ENCODE assay signal across 1 cellular context in the genomic region with DNA sequence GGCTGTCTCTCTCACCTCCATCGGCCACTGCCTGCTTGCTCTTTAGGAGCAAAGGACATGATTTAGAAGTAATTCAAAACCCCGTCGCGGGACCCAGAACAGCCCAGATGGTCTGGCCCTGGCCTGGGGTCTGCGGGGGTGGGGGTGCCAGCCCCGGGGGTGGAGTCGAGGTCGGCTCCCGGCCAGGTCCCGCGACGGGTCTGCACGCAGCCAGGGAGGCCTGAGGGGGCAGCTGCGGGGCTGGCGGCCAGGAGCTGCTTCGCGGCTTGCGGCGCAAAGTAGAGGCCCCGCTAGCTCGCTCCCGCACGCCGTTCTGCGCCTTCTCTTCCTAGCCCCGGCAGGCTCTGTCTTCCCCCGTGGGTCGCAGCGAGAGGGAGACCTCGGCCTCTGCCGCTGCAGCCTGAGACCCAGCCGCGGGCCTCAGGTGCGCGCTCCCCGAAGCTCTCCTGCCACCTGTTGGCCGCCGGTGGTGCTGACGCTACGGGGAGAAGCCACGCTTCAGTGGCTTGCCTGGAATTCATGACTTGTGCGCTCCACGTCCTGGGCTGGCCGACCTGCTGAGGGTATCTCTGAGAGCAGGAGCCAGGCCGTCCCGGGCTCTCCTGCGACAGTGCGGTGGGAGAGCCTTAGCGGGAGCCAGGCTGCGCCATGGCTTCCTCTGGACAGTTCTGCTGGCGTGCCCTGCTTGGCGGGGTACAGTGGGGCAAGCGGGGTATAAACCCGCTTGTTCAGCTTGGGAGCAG.
TF ChIP-seq lines count a peak whose summit lies in the region.

No MANE protein-coding gene starts in this region.

TF ChIP-seq in HepG2, 621 proteins besides CTCF, POLR2A, EP300 and RAD21 (continued from another document and continues in another):
- TF ChIP-seq, protein P1, sequence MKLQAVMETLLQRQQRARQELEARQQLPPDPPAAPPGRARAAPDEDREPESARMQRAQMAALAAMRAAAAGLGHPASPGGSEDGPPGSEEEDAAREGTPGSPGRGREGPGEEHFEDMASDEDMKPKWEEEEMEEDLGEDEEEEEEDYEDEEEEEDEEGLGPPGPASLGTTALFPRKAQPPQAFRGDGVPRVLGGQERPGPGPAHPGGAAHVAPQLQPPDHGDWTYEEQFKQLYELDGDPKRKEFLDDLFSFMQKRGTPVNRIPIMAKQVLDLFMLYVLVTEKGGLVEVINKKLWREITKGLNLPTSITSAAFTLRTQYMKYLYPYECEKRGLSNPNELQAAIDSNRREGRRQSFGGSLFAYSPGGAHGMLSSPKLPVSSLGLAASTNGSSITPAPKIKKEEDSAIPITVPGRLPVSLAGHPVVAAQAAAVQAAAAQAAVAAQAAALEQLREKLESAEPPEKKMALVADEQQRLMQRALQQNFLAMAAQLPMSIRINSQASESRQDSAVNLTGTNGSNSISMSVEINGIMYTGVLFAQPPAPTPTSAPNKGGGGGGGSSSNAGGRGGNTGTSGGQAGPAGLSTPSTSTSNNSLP (IDR thresholded peaks at IDR 0.05; ENCODE audit: low read depth, low read length) = no peak
- peak; percentile 65; the same call in 1 of the 2 replicates for TF ChIP-seq NRL (CRISPR knock-in tag; IDR thresholded peaks at IDR 0.05; ENCODE audit: borderline replicate concordance)
- peak; percentile 82 for TF ChIP-seq ARNT2 (CRISPR knock-in tag; IDR thresholded peaks at IDR 0.05; ENCODE audit: low read depth)
- TF ChIP-seq ZNF660 (CRISPR knock-in tag; IDR thresholded peaks at IDR 0.05; ENCODE audit: borderline replicate concordance, low read depth) = no peak
- peak; percentile 54; the same call in 1 of the 2 replicates for TF ChIP-seq MIER3 (CRISPR knock-in tag; IDR thresholded peaks at IDR 0.05; ENCODE audit: borderline replicate concordance)
- TF ChIP-seq ZNF225 (CRISPR knock-in tag; IDR thresholded peaks at IDR 0.05) = 0 out of 2 replicates have a peak, but pooled peaks have one; percentile 37
- TF ChIP-seq MLLT10 (CRISPR knock-in tag; IDR thresholded peaks at IDR 0.05) = no peak
- TF ChIP-seq, protein P2, sequence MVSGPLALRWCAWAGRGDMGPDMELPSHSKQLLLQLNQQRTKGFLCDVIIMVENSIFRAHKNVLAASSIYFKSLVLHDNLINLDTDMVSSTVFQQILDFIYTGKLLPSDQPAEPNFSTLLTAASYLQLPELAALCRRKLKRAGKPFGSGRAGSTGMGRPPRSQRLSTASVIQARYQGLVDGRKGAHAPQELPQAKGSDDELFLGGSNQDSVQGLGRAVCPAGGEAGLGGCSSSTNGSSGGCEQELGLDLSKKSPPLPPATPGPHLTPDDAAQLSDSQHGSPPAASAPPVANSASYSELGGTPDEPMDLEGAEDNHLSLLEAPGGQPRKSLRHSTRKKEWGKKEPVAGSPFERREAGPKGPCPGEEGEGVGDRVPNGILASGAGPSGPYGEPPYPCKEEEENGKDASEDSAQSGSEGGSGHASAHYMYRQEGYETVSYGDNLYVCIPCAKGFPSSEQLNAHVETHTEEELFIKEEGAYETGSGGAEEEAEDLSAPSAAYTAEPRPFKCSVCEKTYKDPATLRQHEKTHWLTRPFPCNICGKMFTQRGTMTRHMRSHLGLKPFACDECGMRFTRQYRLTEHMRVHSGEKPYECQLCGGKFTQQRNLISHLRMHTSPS (CRISPR knock-in tag; IDR thresholded peaks at IDR 0.05; ENCODE audit: low read depth) = peak; percentile 25; the same call in 1 of the 2 replicates
- peak; percentile 87 for TF ChIP-seq SMAD3 (CRISPR knock-in tag; IDR thresholded peaks at IDR 0.05)
- peak; percentile 89 for TF ChIP-seq ZNF776 (CRISPR knock-in tag; IDR thresholded peaks at IDR 0.05)
- no peak for TF ChIP-seq ZNF780A (CRISPR knock-in tag; IDR thresholded peaks at IDR 0.05)
- TF ChIP-seq MAFK (conservative IDR thresholded peaks at IDR 0.05 in 1 of 2, IDR thresholded peaks at IDR 0.05 in 1 of 2; ENCODE audit: low read length in 2 of 2) = no peak
- TF ChIP-seq, protein P3, sequence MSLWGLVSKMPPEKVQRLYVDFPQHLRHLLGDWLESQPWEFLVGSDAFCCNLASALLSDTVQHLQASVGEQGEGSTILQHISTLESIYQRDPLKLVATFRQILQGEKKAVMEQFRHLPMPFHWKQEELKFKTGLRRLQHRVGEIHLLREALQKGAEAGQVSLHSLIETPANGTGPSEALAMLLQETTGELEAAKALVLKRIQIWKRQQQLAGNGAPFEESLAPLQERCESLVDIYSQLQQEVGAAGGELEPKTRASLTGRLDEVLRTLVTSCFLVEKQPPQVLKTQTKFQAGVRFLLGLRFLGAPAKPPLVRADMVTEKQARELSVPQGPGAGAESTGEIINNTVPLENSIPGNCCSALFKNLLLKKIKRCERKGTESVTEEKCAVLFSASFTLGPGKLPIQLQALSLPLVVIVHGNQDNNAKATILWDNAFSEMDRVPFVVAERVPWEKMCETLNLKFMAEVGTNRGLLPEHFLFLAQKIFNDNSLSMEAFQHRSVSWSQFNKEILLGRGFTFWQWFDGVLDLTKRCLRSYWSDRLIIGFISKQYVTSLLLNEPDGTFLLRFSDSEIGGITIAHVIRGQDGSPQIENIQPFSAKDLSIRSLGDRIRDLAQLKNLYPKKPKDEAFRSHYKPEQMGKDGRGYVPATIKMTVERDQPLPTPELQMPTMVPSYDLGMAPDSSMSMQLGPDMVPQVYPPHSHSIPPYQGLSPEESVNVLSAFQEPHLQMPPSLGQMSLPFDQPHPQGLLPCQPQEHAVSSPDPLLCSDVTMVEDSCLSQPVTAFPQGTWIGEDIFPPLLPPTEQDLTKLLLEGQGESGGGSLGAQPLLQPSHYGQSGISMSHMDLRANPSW (CRISPR knock-in tag; IDR thresholded peaks at IDR 0.05; ENCODE audit: borderline replicate concordance) = peak; percentile 42; the same call in 1 of the 2 replicates
- no peak for TF ChIP-seq REXO4 (CRISPR knock-in tag; IDR thresholded peaks at IDR 0.05; ENCODE audit: borderline replicate concordance)
- TF ChIP-seq, protein P4, sequence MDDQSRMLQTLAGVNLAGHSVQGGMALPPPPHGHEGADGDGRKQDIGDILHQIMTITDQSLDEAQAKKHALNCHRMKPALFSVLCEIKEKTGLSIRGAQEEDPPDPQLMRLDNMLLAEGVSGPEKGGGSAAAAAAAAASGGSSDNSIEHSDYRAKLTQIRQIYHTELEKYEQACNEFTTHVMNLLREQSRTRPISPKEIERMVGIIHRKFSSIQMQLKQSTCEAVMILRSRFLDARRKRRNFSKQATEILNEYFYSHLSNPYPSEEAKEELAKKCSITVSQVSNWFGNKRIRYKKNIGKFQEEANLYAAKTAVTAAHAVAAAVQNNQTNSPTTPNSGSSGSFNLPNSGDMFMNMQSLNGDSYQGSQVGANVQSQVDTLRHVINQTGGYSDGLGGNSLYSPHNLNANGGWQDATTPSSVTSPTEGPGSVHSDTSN (CRISPR knock-in tag; IDR thresholded peaks at IDR 0.05; ENCODE audit: borderline replicate concordance) = no peak
- no peak for TF ChIP-seq EEA1 (CRISPR knock-in tag; IDR thresholded peaks at IDR 0.05; ENCODE audit: borderline replicate concordance)
- TF ChIP-seq, protein P5, sequence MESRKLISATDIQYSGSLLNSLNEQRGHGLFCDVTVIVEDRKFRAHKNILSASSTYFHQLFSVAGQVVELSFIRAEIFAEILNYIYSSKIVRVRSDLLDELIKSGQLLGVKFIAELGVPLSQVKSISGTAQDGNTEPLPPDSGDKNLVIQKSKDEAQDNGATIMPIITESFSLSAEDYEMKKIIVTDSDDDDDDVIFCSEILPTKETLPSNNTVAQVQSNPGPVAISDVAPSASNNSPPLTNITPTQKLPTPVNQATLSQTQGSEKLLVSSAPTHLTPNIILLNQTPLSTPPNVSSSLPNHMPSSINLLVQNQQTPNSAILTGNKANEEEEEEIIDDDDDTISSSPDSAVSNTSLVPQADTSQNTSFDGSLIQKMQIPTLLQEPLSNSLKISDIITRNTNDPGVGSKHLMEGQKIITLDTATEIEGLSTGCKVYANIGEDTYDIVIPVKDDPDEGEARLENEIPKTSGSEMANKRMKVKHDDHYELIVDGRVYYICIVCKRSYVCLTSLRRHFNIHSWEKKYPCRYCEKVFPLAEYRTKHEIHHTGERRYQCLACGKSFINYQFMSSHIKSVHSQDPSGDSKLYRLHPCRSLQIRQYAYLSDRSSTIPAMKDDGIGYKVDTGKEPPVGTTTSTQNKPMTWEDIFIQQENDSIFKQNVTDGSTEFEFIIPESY (CRISPR knock-in tag; IDR thresholded peaks at IDR 0.05) = peak; percentile 85
- TF ChIP-seq, protein P6, sequence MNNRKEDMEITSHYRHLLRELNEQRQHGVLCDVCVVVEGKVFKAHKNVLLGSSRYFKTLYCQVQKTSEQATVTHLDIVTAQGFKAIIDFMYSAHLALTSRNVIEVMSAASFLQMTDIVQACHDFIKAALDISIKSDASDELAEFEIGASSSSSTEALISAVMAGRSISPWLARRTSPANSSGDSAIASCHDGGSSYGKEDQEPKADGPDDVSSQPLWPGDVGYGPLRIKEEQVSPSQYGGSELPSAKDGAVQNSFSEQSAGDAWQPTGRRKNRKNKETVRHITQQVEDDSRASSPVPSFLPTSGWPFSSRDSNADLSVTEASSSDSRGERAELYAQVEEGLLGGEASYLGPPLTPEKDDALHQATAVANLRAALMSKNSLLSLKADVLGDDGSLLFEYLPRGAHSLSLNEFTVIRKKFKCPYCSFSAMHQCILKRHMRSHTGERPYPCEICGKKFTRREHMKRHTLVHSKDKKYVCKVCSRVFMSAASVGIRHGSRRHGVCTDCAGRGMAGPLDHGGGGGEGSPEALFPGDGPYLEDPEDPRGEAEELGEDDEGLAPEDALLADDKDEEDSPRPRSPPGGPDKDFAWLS (CRISPR knock-in tag; IDR thresholded peaks at IDR 0.05; ENCODE audit: borderline replicate concordance) = no peak
- no peak for TF ChIP-seq JUN (CRISPR knock-in tag; IDR thresholded peaks at IDR 0.05)
- TF ChIP-seq SOX6 (IDR thresholded peaks at IDR 0.05) = no peak
- TF ChIP-seq SOX6 (CRISPR knock-in tag; IDR thresholded peaks at IDR 0.05) = peak; percentile 72
- TF ChIP-seq CBX1 (IDR thresholded peaks at IDR 0.05; ENCODE audit: low read depth) = no peak
- TF ChIP-seq MAFG (CRISPR knock-in tag; IDR thresholded peaks at IDR 0.05) = no peak
- no peak for TF ChIP-seq RFX1 (IDR thresholded peaks at IDR 0.05)
- TF ChIP-seq HOXD1 (CRISPR knock-in tag; IDR thresholded peaks at IDR 0.05) = peak; percentile 21; the same call in 1 of the 2 replicates
- TF ChIP-seq ZNF234 (CRISPR knock-in tag; conservative IDR thresholded peaks at IDR 0.05) = no peak
- peak; percentile 79 for TF ChIP-seq SKI (IDR thresholded peaks at IDR 0.05; ENCODE audit: partially characterized antibody)
- no peak for TF ChIP-seq SCMH1 (CRISPR knock-in tag; IDR thresholded peaks at IDR 0.05; ENCODE audit: borderline replicate concordance)
- TF ChIP-seq RAD51 (IDR thresholded peaks at IDR 0.05; ENCODE audit: borderline replicate concordance) = no peak
- TF ChIP-seq NFE2L1 (CRISPR knock-in tag; IDR thresholded peaks at IDR 0.05; ENCODE audit: borderline replicate concordance) = no peak
- TF ChIP-seq, protein P7, sequence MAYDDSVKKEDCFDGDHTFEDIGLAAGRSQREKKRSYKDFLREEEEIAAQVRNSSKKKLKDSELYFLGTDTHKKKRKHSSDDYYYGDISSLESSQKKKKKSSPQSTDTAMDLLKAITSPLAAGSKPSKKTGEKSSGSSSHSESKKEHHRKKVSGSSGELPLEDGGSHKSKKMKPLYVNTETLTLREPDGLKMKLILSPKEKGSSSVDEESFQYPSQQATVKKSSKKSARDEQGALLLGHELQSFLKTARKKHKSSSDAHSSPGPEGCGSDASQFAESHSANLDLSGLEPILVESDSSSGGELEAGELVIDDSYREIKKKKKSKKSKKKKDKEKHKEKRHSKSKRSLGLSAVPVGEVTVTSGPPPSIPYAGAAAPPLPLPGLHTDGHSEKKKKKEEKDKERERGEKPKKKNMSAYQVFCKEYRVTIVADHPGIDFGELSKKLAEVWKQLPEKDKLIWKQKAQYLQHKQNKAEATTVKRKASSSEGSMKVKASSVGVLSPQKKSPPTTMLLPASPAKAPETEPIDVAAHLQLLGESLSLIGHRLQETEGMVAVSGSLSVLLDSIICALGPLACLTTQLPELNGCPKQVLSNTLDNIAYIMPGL (CRISPR knock-in tag; IDR thresholded peaks at IDR 0.05; ENCODE audit: borderline replicate concordance in 1 of 2, low read depth in 1 of 2) = peak; percentile 98
- TF ChIP-seq TBP (CRISPR knock-in tag; IDR thresholded peaks at IDR 0.05) = no peak
- TF ChIP-seq DNMT3B (CRISPR knock-in tag; conservative IDR thresholded peaks at IDR 0.05) = no peak
- no peak for TF ChIP-seq KDM5A (IDR thresholded peaks at IDR 0.05; ENCODE audit: borderline replicate concordance, low read length)
- no peak for TF ChIP-seq SMAD9 (CRISPR knock-in tag; IDR thresholded peaks at IDR 0.05)
- no peak for TF ChIP-seq RFXANK (CRISPR knock-in tag; IDR thresholded peaks at IDR 0.05)
- TF ChIP-seq NR2F2 (IDR thresholded peaks at IDR 0.05; ENCODE audit: borderline replicate concordance, low read depth) = no peak
- TF ChIP-seq ZNF432 (CRISPR knock-in tag; IDR thresholded peaks at IDR 0.05; ENCODE audit: borderline replicate concordance) = no peak
- TF ChIP-seq, protein P8, sequence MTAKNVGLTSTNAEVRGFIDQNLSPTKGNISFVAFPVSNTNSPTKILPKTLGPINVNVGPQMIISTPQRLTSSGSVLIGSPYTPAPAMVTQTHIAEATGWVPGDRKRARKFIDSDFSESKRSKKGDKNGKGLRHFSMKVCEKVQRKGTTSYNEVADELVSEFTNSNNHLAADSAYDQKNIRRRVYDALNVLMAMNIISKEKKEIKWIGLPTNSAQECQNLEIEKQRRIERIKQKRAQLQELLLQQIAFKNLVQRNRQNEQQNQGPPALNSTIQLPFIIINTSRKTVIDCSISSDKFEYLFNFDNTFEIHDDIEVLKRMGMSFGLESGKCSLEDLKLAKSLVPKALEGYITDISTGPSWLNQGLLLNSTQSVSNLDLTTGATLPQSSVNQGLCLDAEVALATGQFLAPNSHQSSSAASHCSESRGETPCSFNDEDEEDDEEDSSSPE (CRISPR knock-in tag; IDR thresholded peaks at IDR 0.05) = peak; percentile 64; the same call in 1 of the 2 replicates
- 0 out of 2 replicates have a peak, but pooled peaks have one; percentile 61 for TF ChIP-seq FOXO1 (CRISPR knock-in tag; IDR thresholded peaks at IDR 0.05)
- no peak for TF ChIP-seq ZBTB21 (CRISPR knock-in tag; IDR thresholded peaks at IDR 0.05)
- peak; percentile 67 for TF ChIP-seq RBFOX2 (IDR thresholded peaks at IDR 0.05; ENCODE audit: low read depth, low read length)
- TF ChIP-seq RELA (CRISPR knock-in tag; IDR thresholded peaks at IDR 0.05) = no peak
- no peak; the same call in 1 of the 2 replicates for TF ChIP-seq MXD4 (CRISPR knock-in tag; IDR thresholded peaks at IDR 0.05)
- TF ChIP-seq XRCC5 (optimal IDR thresholded peaks at IDR 0.05; ENCODE audit: low read length) = peak; percentile 92
- TF ChIP-seq, protein P9, sequence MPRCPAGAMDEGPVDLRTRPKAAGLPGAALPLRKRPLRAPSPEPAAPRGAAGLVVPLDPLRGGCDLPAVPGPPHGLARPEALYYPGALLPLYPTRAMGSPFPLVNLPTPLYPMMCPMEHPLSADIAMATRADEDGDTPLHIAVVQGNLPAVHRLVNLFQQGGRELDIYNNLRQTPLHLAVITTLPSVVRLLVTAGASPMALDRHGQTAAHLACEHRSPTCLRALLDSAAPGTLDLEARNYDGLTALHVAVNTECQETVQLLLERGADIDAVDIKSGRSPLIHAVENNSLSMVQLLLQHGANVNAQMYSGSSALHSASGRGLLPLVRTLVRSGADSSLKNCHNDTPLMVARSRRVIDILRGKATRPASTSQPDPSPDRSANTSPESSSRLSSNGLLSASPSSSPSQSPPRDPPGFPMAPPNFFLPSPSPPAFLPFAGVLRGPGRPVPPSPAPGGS (CRISPR knock-in tag; IDR thresholded peaks at IDR 0.05) = peak; percentile 91; the same call in 1 of the 2 replicates
